In the genomic region with DNA sequence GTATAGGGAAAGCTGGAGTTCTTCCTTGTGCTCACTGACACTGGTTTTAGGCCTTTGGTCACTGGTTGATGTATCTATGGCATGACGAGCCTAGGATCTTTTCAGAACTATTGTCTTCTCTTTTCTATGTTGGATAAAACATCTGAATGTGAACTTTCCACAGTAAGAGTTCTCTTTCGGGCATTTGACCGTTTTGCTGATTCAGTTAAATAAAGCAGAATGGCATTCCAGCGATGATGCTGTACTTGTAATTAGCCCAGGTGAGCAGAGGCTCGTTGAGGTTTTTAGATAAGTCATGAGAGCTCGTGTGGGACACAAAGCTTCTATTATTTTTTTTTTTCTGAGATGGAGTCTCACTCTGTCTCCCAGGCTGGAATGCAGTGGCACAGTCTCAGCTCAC, we compare ENCODE assay signal across 28 cellular contexts.
"Had no signal": no experiment of that assay in that cellular context is flagged by ENCODE, and none has a peak within 500 bp of the region (broad histone marks: within the 10 kb centered on the region; RNA-seq: fewer than 3 reads in every experiment).

No MANE protein-coding gene starts in this region.

- DNase-seq: colonic mucosa; cortex of kidney; dermis blood vessel endothelial cell; dorsolateral prefrontal cortex; effector CD4-positive, alpha-beta T cell; effector CD8-positive, alpha-beta T cell; effector memory CD4-positive, alpha-beta T cell; effector memory CD8-positive, alpha-beta T cell; endodermal cell; erythroblast; esophagus squamous epithelium; foreskin fibroblast; foreskin keratinocyte; foreskin melanocyte; gastrocnemius medialis; glutamatergic neuron; head of caudate nucleus; heart left ventricle; heart right ventricle had no signal

- H3K9me3 ChIP-seq: colonic mucosa, esophagus muscularis mucosa, esophagus squamous epithelium, gastrocnemius medialis, gastroesophageal sphincter, heart left ventricle, heart right ventricle had no signal

- H3K36me3 ChIP-seq: colonic mucosa, esophagus muscularis mucosa, esophagus squamous epithelium, gastrocnemius medialis, gastroesophageal sphincter, heart left ventricle, heart right ventricle had no signal

- H3K27me3 ChIP-seq: colonic mucosa had no signal

- H3K27ac ChIP-seq: colonic mucosa, coronary artery, dorsolateral prefrontal cortex, epithelial cell of prostate, esophagus muscularis mucosa, esophagus squamous epithelium, foreskin keratinocyte, gastrocnemius medialis, gastroesophageal sphincter, heart left ventricle, heart right ventricle had no signal

- FAIRE-seq: colon, endometrium, endothelial cell of umbilical vein, frontal cortex had no signal

- H3K4me1 ChIP-seq: colonic mucosa, foreskin keratinocyte had no signal

- H3K4me3 ChIP-seq: colonic mucosa, coronary artery, dorsolateral prefrontal cortex, esophagus muscularis mucosa, esophagus squamous epithelium, gastrocnemius medialis, gastroesophageal sphincter, heart left ventricle, heart right ventricle had no signal

- ATAC-seq: effector memory CD8-positive, alpha-beta T cell; esophagus mucosa; foreskin keratinocyte; gastrocnemius medialis; gastroesophageal sphincter; heart left ventricle; heart right ventricle had no signal
